In the genomic region with DNA sequence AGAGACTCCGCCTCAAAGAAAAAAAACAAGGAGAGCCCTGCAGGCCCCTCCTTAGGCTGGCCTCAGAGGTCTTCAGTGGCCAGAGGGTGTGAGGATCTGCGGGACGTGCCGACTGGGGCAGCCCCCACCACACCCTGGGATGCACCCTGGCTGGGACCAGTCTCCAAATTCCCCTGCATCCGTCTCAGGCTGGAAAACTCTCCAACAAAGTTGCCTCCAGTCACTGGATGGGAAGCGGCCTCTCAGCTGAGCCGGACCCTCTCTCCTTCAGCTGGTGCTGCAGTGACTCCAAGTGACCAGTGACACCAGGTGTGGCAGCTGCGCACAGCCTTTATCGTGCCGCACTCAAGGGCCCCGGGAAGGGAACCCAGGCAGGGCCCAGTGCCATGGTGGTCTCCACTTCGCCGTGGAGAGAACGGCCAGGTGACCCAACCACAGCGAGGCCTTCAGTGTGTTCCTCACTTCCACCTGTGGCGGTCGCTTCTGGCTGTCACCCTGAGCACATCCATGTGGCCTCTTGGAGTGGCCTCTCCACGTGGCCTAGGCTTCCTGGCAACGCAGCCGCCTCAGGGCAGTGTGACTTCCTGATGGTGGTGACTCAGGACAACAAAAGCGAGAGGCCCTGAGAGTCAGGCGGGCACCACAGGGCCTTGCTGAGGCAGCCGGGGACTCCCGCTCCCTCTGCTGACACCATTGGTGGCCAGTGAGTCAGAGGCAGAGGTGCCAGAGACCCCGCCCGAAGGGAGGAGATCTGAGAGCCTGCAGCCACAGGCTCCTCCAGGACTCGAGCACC, we compare ENCODE assay signal across 8 cellular contexts. TPM values are rescaled to one million over a fixed set of nuclear protein-coding genes. Genes with fewer than 3 reads are reported as not detected.
DNase-seq lines count a peak whose midpoint lies in the region; ATAC-seq and TF ChIP-seq lines count a peak whose summit lies in the region.

No MANE protein-coding gene starts in this region.

- H3K27ac Mint-ChIP-seq in T-cell, result no peak overlapping the region

- peak; percentile 76 for DNase-seq in GM04503 (ENCODE audit: low read depth)
- DNase-seq in T-cell, result peak in 13 of 34 experiments; percentile 9 to 50 (median 19)
- peak; percentile 68 for DNase-seq in choroid plexus epithelial cell (ENCODE audit: low read depth)
- peak; percentile 24 for DNase-seq in pulmonary artery endothelial cell (ENCODE audit: low read depth, low spot score)
- DNase-seq in NCI-H2196 (lab: John Stamatoyannopoulos, UW; ENCODE audit: unreplicated experiment), result no peak
- DNase-seq in Ammon's horn (ENCODE audit: low spot score), result no peak
- DNase-seq in DMS 273 (lab: John Stamatoyannopoulos, UW; ENCODE audit: unreplicated experiment), result no peak

- POLR2A ChIA-PET in T-cell (lab: Charles Lee), result no interaction called here

- H3K36me3 Mint-ChIP-seq in T-cell, result peaks cover 7% of the 10 kb centered on the region

- CTCF ChIA-PET in T-cell (lab: Charles Lee), result no interaction called here

- TF ChIP-seq CTCF in choroid plexus epithelial cell (conservative IDR thresholded peaks at IDR 0.05; ENCODE audit: low read depth, low read length), result no peak

- H3K4me3 ChIP-seq in choroid plexus epithelial cell (ENCODE audit: low read depth, low read length), result no peak overlapping the region

- no peaks in the 10 kb centered on the region for H3K9me3 Mint-ChIP-seq in T-cell

- H3K27me3 Mint-ChIP-seq in T-cell, result no peaks in the 10 kb centered on the region

- peaks cover 0 to 15% (median 2%) of the 10 kb centered on the region in 3 donors for H3K4me1 Mint-ChIP-seq in T-cell

- H3K4me3 Mint-ChIP-seq in T-cell, result no peak overlapping the region

- ATAC-seq in T-cell (replicated peaks in 1 of 4), result peak in 3 of 4 experiments; percentile 27 to 35 (median 27)
- ATAC-seq in HG03457 (IDR thresholded peaks at IDR 0.05; ENCODE audit: unreplicated experiment), result no peak

RNA-seq across cellular contexts. Expression of a gene that starts 19.3 kb away (rescaled TPM):
- total RNA-seq in T-cell (10 to 100 TPM; 25.6 to 38.7 (median 35.6) TPM), pulmonary artery endothelial cell (18.6 and 20.5 TPM in 2 replicates)

RNA-seq across cellular contexts. Expression of a gene that starts 34.6 kb away (rescaled TPM):
- total RNA-seq in T-cell (10 to 100 TPM; 25.9 to 37.3 (median 33.6) TPM), pulmonary artery endothelial cell (37.7 and 38.5 TPM in 2 replicates)

Comparison
In these comparisons a context has a peak if more than half of its experiments do, and no peak if none do; other contexts are left out.
1. DNase-seq: peak in GM04503 (single experiment), choroid plexus epithelial cell (single experiment) and pulmonary artery endothelial cell (single experiment); none in NCI-H2196 (single experiment), Ammon's horn (single experiment) and DMS 273 (single experiment).